16 cellular contexts compared by ENCODE assay signal in genomic region chr13:113531041-113531873, GRCh38. TPM values are rescaled to one million over a fixed set of nuclear protein-coding genes. Genes with fewer than 3 reads are reported as not detected.
DNase-seq lines count a peak whose midpoint lies in the region; ATAC-seq and TF ChIP-seq lines count a peak whose summit lies in the region.
"Had no signal": no experiment of that assay in that cellular context is flagged by ENCODE, and none has a peak within 500 bp of the region (broad histone marks: within the 10 kb centered on the region; RNA-seq: fewer than 3 reads in every experiment).

No MANE protein-coding gene starts in this region.

- peaks cover 9 to 46% (median 29%) of the 10 kb centered on the region in 11 experiments for H3K36me3 ChIP-seq in BLaER1 treated with 17β-estradiol and CSF1 and Interleukin-3, amounts not matched to agents 10 nM and 100 nM
- H3K36me3 ChIP-seq in RWPE2 (ENCODE audit: low read depth): peaks cover 53% of the 10 kb centered on the region
- H3K36me3 ChIP-seq in uterus: no peaks in the 10 kb centered on the region

- peaks cover 0 to 8% (median 0%) of the 10 kb centered on the region in 11 experiments; a peak in 2 of 22 replicates for H4K20me1 ChIP-seq in BLaER1 treated with 17β-estradiol and CSF1 and Interleukin-3, amounts not matched to agents 10 nM and 100 nM

- peaks cover 58 to 100% (median 90%) of the 10 kb centered on the region in 10 experiments for H3K4me1 ChIP-seq in BLaER1 treated with 17β-estradiol and CSF1 and Interleukin-3, amounts not matched to agents 10 nM and 100 nM
- H3K4me1 ChIP-seq in RWPE2 (ENCODE audit: insufficient read depth, poor library complexity, severe bottlenecking) (peaks cover 5% of the 10 kb centered on the region), uterus (no peaks in the 10 kb centered on the region)

- peak overlapping the region in 3 of 11 experiments; percentile 10 to 67 (median 59); a peak in 2 of 22 replicates for H3K9ac ChIP-seq in BLaER1 treated with 17β-estradiol and CSF1 and Interleukin-3, amounts not matched to agents 10 nM and 100 nM

- intact Hi-C loops in posterior vena cava (cut with DNase I): no loop called here
- intact Hi-C loops in uterus (cut with DNase I; ENCODE audit: low total_unique reads): no loop called here

- H3K4me2 ChIP-seq in BLaER1 treated with 17β-estradiol and CSF1 and Interleukin-3, amounts not matched to agents 10 nM and 100 nM: peak overlapping the region in 10 of 11 experiments; percentile 60 to 87 (median 75); a peak in 18 of 22 replicates

- no peak for TF ChIP-seq CTCF in RWPE2 (IDR thresholded peaks at IDR 0.05; ENCODE audit: poor library complexity, severe bottlenecking)
- TF ChIP-seq CTCF in uterus (IDR thresholded peaks at IDR 0.05): no peak

- TF ChIP-seq POLR2A in uterus (IDR thresholded peaks at IDR 0.05): no peak

- no peaks in the 10 kb centered on the region for H3K9me3 ChIP-seq in BLaER1 treated with 17β-estradiol and CSF1 and Interleukin-3, amounts not matched to agents 10 nM and 100 nM (replicated peaks in 1 of 11)
- H3K9me3 ChIP-seq in RWPE2 (ENCODE audit: severe bottlenecking) (no peaks in the 10 kb centered on the region), uterus (no peaks in the 10 kb centered on the region)

- no peak overlapping the region for H3K4me3 ChIP-seq in BLaER1 treated with 17β-estradiol and CSF1 and Interleukin-3, amounts not matched to agents 10 nM and 100 nM
- no peak overlapping the region for H3K4me3 ChIP-seq in RWPE2 (ENCODE audit: severe bottlenecking)
- H3K4me3 ChIP-seq in uterus: no peak overlapping the region

- ATAC-seq in RWPE2 (ENCODE audit: low read depth): no peak

- peak overlapping the region in 7 of 11 experiments; percentile 16 to 78 (median 49); a peak in 8 of 22 replicates for H3K27ac ChIP-seq in BLaER1 treated with 17β-estradiol and CSF1 and Interleukin-3, amounts not matched to agents 10 nM and 100 nM
- H3K27ac ChIP-seq in RWPE2 (ENCODE audit: poor library complexity, severe bottlenecking) (no peak overlapping the region), uterus (no peak overlapping the region)
- H3K27ac ChIP-seq: C4-2B had no signal

- DNase-seq in RWPE2 (ENCODE audit: low spot score) (peak; percentile 48), islet precursor cell (peak; percentile 43), posterior vena cava (ENCODE audit: low spot score) (peak; percentile 78), NCI-H748 treated with DMSO at 0.1 percent for 48 hours (lab: John Stamatoyannopoulos, UW) (no peak), uterus (no peak), activated T-cell treated with anti-CD3 and anti-CD28 coated beads for 4 hours (no peak), NCI-H82 (lab: John Stamatoyannopoulos, UW) (no peak)
- DNase-seq: DMS153, GOT3, Karpas-422, NCI-H187 treated with DMSO at 0.1 percent for 48 hours, NCI-H2171, NCI-H446 treated with DMSO at 0.1 percent for 48 hours, SIG-M5 had no signal

- no peaks in the 10 kb centered on the region for H3K27me3 ChIP-seq in BLaER1 treated with 17β-estradiol and CSF1 and Interleukin-3, amounts not matched to agents 10 nM and 100 nM
- H3K27me3 ChIP-seq in RWPE2 (ENCODE audit: insufficient read depth, poor library complexity, severe bottlenecking): no peaks in the 10 kb centered on the region
- no peaks in the 10 kb centered on the region for H3K27me3 ChIP-seq in uterus

RNA-seq across cellular contexts. Expression of gene DCUN1D2, which starts 40.7 kb away (rescaled TPM):
- total RNA-seq in posterior vena cava (10 to 100 TPM; 12.7 to 16.9 TPM), uterus (10 to 100 TPM in 3 of 4 donors, 1 to 10 TPM in 1; 7.7 to 68.2 (median 29.3) TPM)

RNA-seq across cellular contexts. Expression of gene TFDP1, which starts 53.3 kb away (rescaled TPM):
- total RNA-seq in posterior vena cava: 10 to 100 TPM; 36.6 to 40.3 TPM
- 100 to 1,000 TPM in 1 of 4 donors, 10 to 100 TPM in 3; 10.3 to 101 (median 52.3) TPM for total RNA-seq in uterus

Comparison
In these comparisons a context has a peak if more than half of its experiments do, and no peak if none do; other contexts are left out.
1. H3K27ac ChIP-seq: peak in BLaER1 treated with 17β-estradiol and CSF1 and Interleukin-3, amounts not matched to agents 10 nM and 100 nM (7 of 11); none in RWPE2 (single experiment) and uterus (0 of 2).
2. DNase-seq: peak in RWPE2 (single experiment), islet precursor cell (single experiment) and posterior vena cava (single experiment); none in NCI-H748 treated with DMSO at 0.1 percent for 48 hours (single experiment), uterus (0 of 2), activated T-cell treated with anti-CD3 and anti-CD28 coated beads for 4 hours (single experiment) and NCI-H82 (single experiment).